26 cellular contexts compared by ENCODE assay signal in the genomic region with DNA sequence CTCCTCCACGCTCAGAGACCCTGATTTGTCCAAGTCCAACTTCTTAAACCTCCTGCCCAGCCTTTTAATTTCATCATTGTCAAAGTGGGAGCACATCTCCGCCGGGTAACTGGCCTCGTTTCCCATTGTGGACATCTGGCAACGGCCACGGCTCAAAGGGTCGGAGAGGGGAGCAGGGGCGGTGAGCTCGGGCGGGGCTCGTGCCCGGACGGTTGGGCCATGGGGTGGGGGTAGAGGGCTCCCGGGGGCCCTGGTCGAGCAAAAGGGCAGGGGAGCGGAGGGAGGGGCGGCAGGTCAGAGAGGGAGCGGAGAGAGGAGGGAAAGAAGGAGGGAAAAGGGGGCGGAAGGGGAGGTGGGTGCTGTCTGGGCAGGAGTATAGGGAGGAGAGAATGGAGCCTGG. TPM values are rescaled to one million over a fixed set of nuclear protein-coding genes. Genes with fewer than 3 reads are reported as not detected.
"Had no signal": no experiment of that assay in that cellular context is flagged by ENCODE, and none has a peak within 500 bp of the region (broad histone marks: within the 10 kb centered on the region; RNA-seq: fewer than 3 reads in every experiment).

A gene with protein sequence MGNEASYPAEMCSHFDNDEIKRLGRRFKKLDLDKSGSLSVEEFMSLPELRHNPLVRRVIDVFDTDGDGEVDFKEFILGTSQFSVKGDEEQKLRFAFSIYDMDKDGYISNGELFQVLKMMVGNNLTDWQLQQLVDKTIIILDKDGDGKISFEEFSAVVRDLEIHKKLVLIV (minus strand): TSS at position 174 of the 400 bp plus-strand sequence. CDS start 48 bp downstream, at position 126.

- H3K9ac ChIP-seq: SK-N-SH had no signal

- FAIRE-seq: HTR-8/SVneo had no signal

- ATAC-seq: Panc1, PC-3 had no signal

- H3K9me3 ChIP-seq: SK-N-SH had no signal

- DNase-seq: KBM-7, NCI-H1048, NCI-H1105, NCI-H1417, NCI-H1436 treated with DMSO at 0.1 percent for 48 hours, NCI-H1694, NCI-H187 treated with DMSO at 0.1 percent for 48 hours, NCI-H2029 treated with DMSO at 0.1 percent for 48 hours, NCI-H2171 treated with DMSO at 0.1 percent for 48 hours, NCI-H345, NCI-H446 treated with DMSO at 0.1 percent for 48 hours, NCI-H510A treated with DMSO at 0.1 percent for 48 hours, NCI-H526, NCI-H748 treated with DMSO at 0.1 percent for 48 hours, PC-3, SHP77, SK-N-SH, SW 1271 had no signal

- H3K4me2 ChIP-seq: SK-N-SH had no signal

- H3K27ac ChIP-seq: HL-60, RWPE1 had no signal

RNA-seq across cellular contexts. Expression of the gene that starts here (rescaled TPM):
- total RNA-seq: LHCN-M2, MCF 10A, OCI-LY7, PC-3, SK-MEL-5 had no signal
- polyA plus RNA-seq: SK-N-SH had no signal
